ENCODE assay signal across 17 cellular contexts in genomic region chr2:24262571-24262970, GRCh38.
DNase-seq lines count a peak whose midpoint lies in the region; ATAC-seq lines count a peak whose summit lies in the region.
"Had no signal": no experiment of that assay in that cellular context is flagged by ENCODE, and none has a peak within 500 bp of the region (broad histone marks: within the 10 kb centered on the region; RNA-seq: fewer than 3 reads in every experiment).

No MANE protein-coding gene starts in this region.

- POLR2A ChIA-PET in activated CD4-positive, alpha-beta T cell treated with anti-CD3 and anti-CD28 coated beads, Interleukin-2, amount 10 ng/mL, durations not matched to agents 7 days and 5 days (lab: Charles Lee): no interaction called here
- POLR2A ChIA-PET in T-cell (lab: Charles Lee): no interaction called here

- DNase-seq in activated CD4-positive, alpha-beta T cell treated with anti-CD3 and anti-CD28 coated beads, Interleukin-2, amount 10 ng/mL, durations not matched to agents 7 days and 5 days: no peak
- no peak for DNase-seq in activated CD4-positive, alpha-beta T cell treated with anti-CD3 and anti-CD28 coated beads for 1 hour
- DNase-seq in T-cell: no peak
- peak; percentile 61 for DNase-seq in fibroblast of gingiva (ENCODE audit: low read depth)
- DNase-seq in skeletal muscle cell (ENCODE audit: low read depth): peak; percentile 47
- DNase-seq: activated CD8-positive, alpha-beta memory T cell treated with anti-CD3 and anti-CD28 coated beads for 24 hours; effector memory CD8-positive, alpha-beta T cell; EL; foreskin melanocyte; NCI-H82 had no signal

- peak overlapping the region; percentile 0 for H3K27ac Mint-ChIP-seq in activated CD4-positive, alpha-beta T cell treated with anti-CD3 and anti-CD28 coated beads, Interleukin-2, amount 10 ng/mL, durations not matched to agents 7 days and 5 days
- H3K27ac Mint-ChIP-seq in T-cell: peak overlapping the region; percentile 15 to 42
- H3K27ac Mint-ChIP-seq: effector memory CD8-positive, alpha-beta T cell; type B pancreatic cell had no signal

- H3K4me1 Mint-ChIP-seq in activated CD4-positive, alpha-beta T cell treated with anti-CD3 and anti-CD28 coated beads, Interleukin-2, amount 10 ng/mL, durations not matched to agents 7 days and 5 days: peaks cover 15% of the 10 kb centered on the region
- H3K4me1 Mint-ChIP-seq in T-cell: peaks cover 0 to 5% (median 0%) of the 10 kb centered on the region in 3 donors

- no peaks in the 10 kb centered on the region for H3K9me3 Mint-ChIP-seq in activated CD4-positive, alpha-beta T cell treated with anti-CD3 and anti-CD28 coated beads, Interleukin-2, amount 10 ng/mL, durations not matched to agents 7 days and 5 days
- no peaks in the 10 kb centered on the region for H3K9me3 Mint-ChIP-seq in T-cell
- H3K9me3 Mint-ChIP-seq: effector memory CD8-positive, alpha-beta T cell; type B pancreatic cell had no signal

- no peak overlapping the region for H3K4me3 Mint-ChIP-seq in activated CD4-positive, alpha-beta T cell treated with anti-CD3 and anti-CD28 coated beads, Interleukin-2, amount 10 ng/mL, durations not matched to agents 7 days and 5 days
- H3K4me3 Mint-ChIP-seq in T-cell: no peak overlapping the region
- H3K4me3 Mint-ChIP-seq: effector memory CD8-positive, alpha-beta T cell; type B pancreatic cell had no signal

- no peak overlapping the region for H3K4me3 ChIP-seq in skeletal muscle cell (ENCODE audit: low read depth, low read length)
- H3K4me3 ChIP-seq: cardiac muscle cell had no signal

- ATAC-seq in T-cell (replicated peaks in 1 of 4): no peak
- no peak for ATAC-seq in GM21786 (IDR thresholded peaks at IDR 0.05; ENCODE audit: unreplicated experiment)
- no peak for ATAC-seq in HG03108 (IDR thresholded peaks at IDR 0.05; ENCODE audit: unreplicated experiment)
- no peak for ATAC-seq in HG02759 (IDR thresholded peaks at IDR 0.05; ENCODE audit: unreplicated experiment)
- ATAC-seq: effector memory CD8-positive, alpha-beta T cell; left lobe of liver; SK-N-SH treated with all-trans-retinoic acid at 6 μM for 48 hours had no signal

- CTCF ChIA-PET in activated CD4-positive, alpha-beta T cell treated with anti-CD3 and anti-CD28 coated beads, Interleukin-2, amount 10 ng/mL, durations not matched to agents 7 days and 5 days (lab: Charles Lee): no interaction called here
- CTCF ChIA-PET in T-cell (lab: Charles Lee): interaction anchor here in 1 of 2 donors (0.5 kb wide), 1 partner anchor 36 kb away, joined by 3 read pairs; no protein-coding TSS in a partner anchor

- H3K36me3 Mint-ChIP-seq in activated CD4-positive, alpha-beta T cell treated with anti-CD3 and anti-CD28 coated beads, Interleukin-2, amount 10 ng/mL, durations not matched to agents 7 days and 5 days (ENCODE audit: low read depth): peaks cover 36% of the 10 kb centered on the region
- peaks cover 38% of the 10 kb centered on the region for H3K36me3 Mint-ChIP-seq in T-cell

- no peaks in the 10 kb centered on the region for H3K27me3 Mint-ChIP-seq in activated CD4-positive, alpha-beta T cell treated with anti-CD3 and anti-CD28 coated beads, Interleukin-2, amount 10 ng/mL, durations not matched to agents 7 days and 5 days
- no peaks in the 10 kb centered on the region for H3K27me3 Mint-ChIP-seq in T-cell
- H3K27me3 Mint-ChIP-seq: effector memory CD8-positive, alpha-beta T cell; type B pancreatic cell had no signal

Comparison
In these comparisons a context has a peak if more than half of its experiments do, and no peak if none do; other contexts are left out.
1. DNase-seq: peak in fibroblast of gingiva (single experiment) and skeletal muscle cell (single experiment); none in activated CD4-positive, alpha-beta T cell treated with anti-CD3 and anti-CD28 coated beads, Interleukin-2, amount 10 ng/mL, durations not matched to agents 7 days and 5 days (single experiment), activated CD4-positive, alpha-beta T cell treated with anti-CD3 and anti-CD28 coated beads for 1 hour (single experiment) and T-cell (0 of 34).